ENCODE assay signal across 1 cellular context in genomic region chr16:85104821-85105391, GRCh38.
A peak's percentile ranks its signal among the peaks of the same experiment; 100 is the strongest.
TF ChIP-seq lines count a peak whose summit lies in the region.

No MANE protein-coding gene starts in this region.

TF ChIP-seq in GM12878, 131 proteins besides CTCF, POLR2A, EP300 and RAD21 (continued from another document):
- TF ChIP-seq USF1 (IDR thresholded peaks at IDR 0.05; ENCODE audit: borderline replicate concordance, extremely low read length, insufficient read depth, low read depth, low read length) (peak; percentile 24), SREBF2 (IDR thresholded peaks at IDR 0.05; ENCODE audit: low read length) (no peak), STAT3 (IDR thresholded peaks at IDR 0.05; ENCODE audit: low read depth, low read length) (no peak), SIN3A (IDR thresholded peaks at IDR 0.05; ENCODE audit: low read depth, low read length) (no peak), TBL1XR1 (IDR thresholded peaks at IDR 0.05; ENCODE audit: low read depth, low read length) (no peak), SMARCA5 (IDR thresholded peaks at IDR 0.05) (no peak), BMI1 (IDR thresholded peaks at IDR 0.05; ENCODE audit: borderline replicate concordance) (no peak), SPI1 (IDR thresholded peaks at IDR 0.05; ENCODE audit: borderline replicate concordance, insufficient read depth, low read depth, low read length) (peak; percentile 87)
TF ChIP-seq in GM12878: peak in this region for 5.
